ENCODE assay signal across 23 cellular contexts in genomic region chrY:15345471-15346155, GRCh38.
"Had no signal": no experiment of that assay in that cellular context is flagged by ENCODE, and none has a peak within 500 bp of the region (broad histone marks: within the 10 kb centered on the region; RNA-seq: fewer than 3 reads in every experiment).

No MANE protein-coding gene starts in this region.

- H3K4me1 ChIP-seq: esophagus squamous epithelium, right lobe of liver, tibial nerve, upper lobe of left lung had no signal

- H3K9me3 ChIP-seq: esophagus squamous epithelium, ovary, right lobe of liver, thoracic aorta, tibial nerve, upper lobe of left lung had no signal

- DNase-seq: dermis blood vessel endothelial cell; effector memory CD4-positive, alpha-beta T cell; erythroblast; esophagus squamous epithelium; hypothalamus; immature natural killer cell; islet precursor cell; kidney glomerular epithelial cell; left colon; natural killer cell; occipital lobe; ovary; posterior cingulate gyrus; right lobe of liver; small intestine; stimulated activated CD4-positive, alpha-beta T cell treated with anti-CD3 and anti-CD28 coated beads, Interleukin-15, amount 100 ng/mL, for 24 hours; stimulated activated CD4-positive, alpha-beta T cell treated with anti-CD3 and anti-CD28 coated beads, Interleukin-2, amount 100 ng/mL, for 48 hours; stimulated activated naive B cell treated with anti-CD40 and anti-IgM and Interleukin-4, amounts not matched to agents 10 μg/mL and 1 μg/mL and 100 μg/mL, for 72 hours; upper lobe of left lung had no signal

- H3K27me3 ChIP-seq: esophagus squamous epithelium, ovary, right lobe of liver, tibial nerve, upper lobe of left lung had no signal

- H3K36me3 ChIP-seq: esophagus squamous epithelium, ovary, right lobe of liver, thoracic aorta, tibial nerve, upper lobe of left lung had no signal

- H3K27ac ChIP-seq: coronary artery, esophagus squamous epithelium, ovary, right lobe of liver, thoracic aorta, tibial nerve, upper lobe of left lung had no signal

- H3K4me3 ChIP-seq: coronary artery, esophagus squamous epithelium, lung, ovary, right lobe of liver, thoracic aorta, tibial nerve, upper lobe of left lung had no signal

- ATAC-seq: left colon; natural killer cell; right lobe of liver; stimulated activated naive B cell treated with anti-CD40 and anti-IgM and Interleukin-4, amounts not matched to agents 10 μg/mL and 1 μg/mL and 100 μg/mL, for 72 hours had no signal
